Comparison of ENCODE assay signal across 21 cellular contexts in the genomic region with DNA sequence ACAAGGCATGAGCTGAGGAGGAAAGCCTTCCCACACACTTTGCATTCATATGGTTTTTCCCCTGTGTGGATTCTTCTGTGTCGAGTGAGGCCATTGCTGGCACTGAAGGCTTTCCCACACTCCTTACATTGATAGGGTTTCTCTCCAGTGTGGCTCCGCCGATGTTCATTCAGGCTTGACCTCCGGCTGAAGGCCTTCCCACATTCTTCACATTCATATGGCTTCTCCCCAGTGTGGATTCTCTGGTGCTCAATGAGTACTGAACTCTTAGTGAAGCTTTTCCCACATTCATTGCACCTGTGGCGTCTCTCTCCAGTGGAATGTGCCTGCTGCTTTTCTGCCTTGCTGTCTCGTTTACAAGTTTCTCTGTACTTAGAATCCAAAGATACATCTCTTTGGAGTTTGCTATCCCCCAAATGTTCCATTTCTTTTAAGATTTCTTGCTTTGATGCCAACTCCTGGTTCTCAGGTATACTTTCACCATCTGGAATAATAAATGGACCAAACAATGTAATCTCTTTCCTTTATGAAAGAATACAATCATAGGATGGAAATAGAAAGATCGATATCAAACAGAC. TPM values are rescaled to one million over a fixed set of nuclear protein-coding genes. Genes with fewer than 3 reads are reported as not detected.
DNase-seq lines count a peak whose midpoint lies in the region; ATAC-seq, FAIRE-seq and TF ChIP-seq lines count a peak whose summit lies in the region.
"Had no signal": no experiment of that assay in that cellular context is flagged by ENCODE, and none has a peak within 500 bp of the region (broad histone marks: within the 10 kb centered on the region; RNA-seq: fewer than 3 reads in every experiment).

No MANE protein-coding gene starts in this region.

- WGBS in GM12878 (ENCODE audit: insufficient coverage, insufficient replicate concordance, low lambda C conversion rate, missing lambda C conversion rate), result 66% methylated on average over 7 of the region's 7 CpGs

- H3K9me3 ChIP-seq in HEK293 (ENCODE audit: control insufficient read depth, insufficient read depth, low read depth, low read length) (no peaks in the 10 kb centered on the region), GM12878 (replicated peaks; ENCODE audit: control insufficient read depth, insufficient read depth, low read length) (peaks cover 15% of the 10 kb centered on the region), subcutaneous abdominal adipose tissue (ENCODE audit: control insufficient read depth in 5 of 5, low read length in 5 of 5) (peaks cover 16 to 41% (median 30%) of the 10 kb centered on the region in 5 donors)

- H3K79me2 ChIP-seq in GM12878 (ENCODE audit: control insufficient read depth, insufficient read depth, low read length), result no peaks in the 10 kb centered on the region

- intact Hi-C loops in GM12878 (cut with micrococcal nuclease; ENCODE audit: unreplicated experiment), result no loop called here

- H4K20me1 ChIP-seq in GM12878 (ENCODE audit: control insufficient read depth, insufficient read depth), result no peaks in the 10 kb centered on the region

- no peak for TF ChIP-seq RAD21 in GM12878 (IDR thresholded peaks at IDR 0.05; ENCODE audit: insufficient read depth, low read depth, low read length)

- TF ChIP-seq EP300 in GM12878 (IDR thresholded peaks at IDR 0.05; ENCODE audit: borderline replicate concordance in 1 of 2, control insufficient read depth in 1 of 2, low read depth in 2 of 2, low read length in 2 of 2), result no peak

- H3K4me1 Mint-ChIP-seq in endothelial cell (ENCODE audit: unreplicated experiment), result no peaks in the 10 kb centered on the region
- H3K4me1 Mint-ChIP-seq: B cell, CD14-positive monocyte, IgD-negative memory B cell had no signal

- TF ChIP-seq CTCF in HEK293 (tag by site-specific recombination; IDR thresholded peaks at IDR 0.05), result no peak
- TF ChIP-seq CTCF in GM12878 (IDR thresholded peaks at IDR 0.05 in 2 of 3, conservative IDR thresholded peaks at IDR 0.05 in 1 of 3; ENCODE audit: control insufficient read depth in 2 of 3, extremely low read depth in 1 of 3, insufficient read depth in 1 of 3, low read depth in 3 of 3, low read length in 3 of 3), result no peak
- TF ChIP-seq CTCF in endothelial cell (IDR thresholded peaks at IDR 0.05; ENCODE audit: unreplicated experiment), result no peak

- peaks cover 35% of the 10 kb centered on the region for H3K36me3 Mint-ChIP-seq in endothelial cell (ENCODE audit: low read depth, unreplicated experiment)

- H3K4me3 ChIP-seq in HEK293 (ENCODE audit: low read depth, low read length), result no peak overlapping the region
- H3K4me3 ChIP-seq in GM12878, result no peak overlapping the region
- H3K4me3 ChIP-seq in subcutaneous abdominal adipose tissue (ENCODE audit: low read depth in 1 of 5, low read length in 5 of 5), result peak overlapping the region in 4 of 5 donors; percentile 22 to 58 (median 32)
- H3K4me3 ChIP-seq: GM23248 had no signal

- RAD21 ChIA-PET in GM12878 (lab: Charles Lee; ENCODE audit: unreplicated experiment), result no interaction called here

- BruUV-seq in GM12878 (replicated peaks; lab: Mats Ljungman, UMichigan), result no TSS peak

- H3K27me3 ChIP-seq in GM12878 (replicated peaks in 1 of 2; ENCODE audit: control insufficient read depth in 2 of 2, insufficient read depth in 2 of 2, low read length in 1 of 2) (no peaks in the 10 kb centered on the region), subcutaneous abdominal adipose tissue (ENCODE audit: control insufficient read depth in 5 of 5, insufficient read depth in 4 of 5, low read length in 5 of 5) (no peaks in the 10 kb centered on the region)

- in situ Hi-C loops in GM12878 (cut with MboI), result loop anchor here (25.0 kb wide), 1 partner anchor 1664 kb away; the partner anchor contains the start of gene ZNF322

- H3K9ac ChIP-seq in GM12878 (ENCODE audit: control insufficient read depth, insufficient read depth, low read length) (no peak overlapping the region), subcutaneous abdominal adipose tissue (ENCODE audit: low read length in 5 of 5) (no peak overlapping the region)
- H3K9ac ChIP-seq: GM23248 had no signal

- no peak for FAIRE-seq in GM12878 (lab: Jason Lieb, UNC)
- FAIRE-seq: A204.1, D721Med, G401.6, GM18507 had no signal

- DNase-seq in GM12878 (ENCODE audit: low read depth, low spot score) (no peak), endothelial cell (ENCODE audit: low spot score) (no peak), amniotic stem cell (lab: John Stamatoyannopoulos, UW) (no peak), GM03348 (ENCODE audit: low spot score) (no peak), NCI-H510A (lab: John Stamatoyannopoulos, UW) (no peak)
- DNase-seq: CD8-positive, alpha-beta T cell; COR-L47; DMS153; DMS79 treated with DMSO at 0.1 percent for 48 hours; EL; GM23248; H7 had no signal

- CTCF ChIA-PET in HEK293 (lab: Yijun Ruan, JAX) (no interaction called here), GM12878 (lab: Yijun Ruan, JAX) (interaction anchor here (0.7 kb wide), 1 partner anchor 17 kb away, joined by 3 read pairs; no protein-coding TSS in a partner anchor)

- peaks cover 10% of the 10 kb centered on the region for H3K27me3 Mint-ChIP-seq in endothelial cell (ENCODE audit: unreplicated experiment)
- H3K27me3 Mint-ChIP-seq: IgD-negative memory B cell had no signal

- peak overlapping the region; percentile 28 for H3K4me3 Mint-ChIP-seq in endothelial cell (ENCODE audit: unreplicated experiment)
- H3K4me3 Mint-ChIP-seq: B cell; CD14-positive monocyte; CD8-positive, alpha-beta T cell; IgD-negative memory B cell had no signal

- SMC1A ChIA-PET in GM12878 (lab: Charles Lee; ENCODE audit: uncharacterized antibody, unreplicated experiment), result interaction anchor here (0.5 kb wide), 1 partner anchor 1089 kb away, joined by 3 read pairs; no protein-coding TSS in a partner anchor

- no peak for ATAC-seq in GM12878
- ATAC-seq: CD8-positive, alpha-beta T cell had no signal

- H3K27ac Mint-ChIP-seq in endothelial cell (ENCODE audit: unreplicated experiment), result no peak overlapping the region
- H3K27ac Mint-ChIP-seq: B cell; CD8-positive, alpha-beta T cell; IgD-negative memory B cell had no signal

- no peak overlapping the region for H2AFZ ChIP-seq in GM12878 (ENCODE audit: control insufficient read depth, low read depth, low read length)
- H2AFZ ChIP-seq: GM23248 had no signal

- H3K4me1 ChIP-seq in HEK293 (ENCODE audit: control insufficient read depth, insufficient read depth, low read length) (no peaks in the 10 kb centered on the region), GM12878 (ENCODE audit: control insufficient read depth, insufficient read depth, low read length) (no peaks in the 10 kb centered on the region), subcutaneous abdominal adipose tissue (ENCODE audit: control insufficient read depth in 5 of 5, insufficient read depth in 5 of 5, low read length in 5 of 5) (no peaks in the 10 kb centered on the region)

- H3K9me3 Mint-ChIP-seq in endothelial cell (ENCODE audit: unreplicated experiment), result peaks cover 13% of the 10 kb centered on the region

- H3K27ac ChIP-seq in HEK293 (ENCODE audit: extremely low read depth, low read depth, low read length), result no peak overlapping the region
- no peak overlapping the region for H3K27ac ChIP-seq in GM12878 (ENCODE audit: control insufficient read depth, insufficient read depth)
- no peak overlapping the region for H3K27ac ChIP-seq in subcutaneous abdominal adipose tissue (ENCODE audit: low read depth, low read length)
- H3K27ac ChIP-seq: GM23248 had no signal

- no peak for TF ChIP-seq POLR2A in GM12878 (IDR thresholded peaks at IDR 0.05; ENCODE audit: low read depth, low read length)

- H3K4me2 ChIP-seq in GM12878 (ENCODE audit: control insufficient read depth, insufficient read depth), result no peak overlapping the region

- POLR2A ChIA-PET in HEK293 (lab: Yijun Ruan, JAX), result no interaction called here
- POLR2A ChIA-PET in GM12878 (lab: Charles Lee), result no interaction called here

- H3K36me3 ChIP-seq in HEK293 (ENCODE audit: control insufficient read depth in 2 of 2, insufficient read depth in 1 of 2, low read length in 2 of 2), result peaks cover 0 to 13% of the 10 kb centered on the region in 2 experiments; a peak in 1 of 3 replicates
- peaks cover 0 to 7% of the 10 kb centered on the region in 2 experiments; a peak in 1 of 4 replicates for H3K36me3 ChIP-seq in GM12878 (ENCODE audit: control insufficient read depth in 2 of 2, insufficient read depth in 2 of 2, low read length in 1 of 2)
- peaks cover 22 to 36% (median 25%) of the 10 kb centered on the region in 5 donors for H3K36me3 ChIP-seq in subcutaneous abdominal adipose tissue (ENCODE audit: control insufficient read depth in 5 of 5, insufficient read depth in 5 of 5, low read length in 5 of 5)

RNA-seq across cellular contexts. Expression of gene ZSCAN31, which starts 9.5 kb away (rescaled TPM):
- total RNA-seq in GM12878 (2013; cell fraction: nucleolus; rRNA removed), result 2.3 and 4.0 TPM in 2 replicates
- total RNA-seq in GM12878 (2014; rRNA removed), result 2.3 and 4.3 TPM in 2 replicates
- 4.8 and 5.1 TPM in 2 replicates for total RNA-seq in GM12878 (2014; rRNA removed; fragmentation: Illumina TruSeq; extraction: Trizol)
- 5.1 and 5.2 TPM in 2 replicates for total RNA-seq in GM12878 (2021)
- 2.2 TPM for polyA plus RNA-seq in GM12878 (2011; ENCODE audit: low read depth)
- 2.1 and 2.4 TPM in 2 replicates for polyA plus RNA-seq in GM12878 (2011; rRNA removed)
- polyA plus RNA-seq in GM12878 (2011; cell fraction: cytosol; rRNA removed), result 1.1 and 1.9 TPM in 2 replicates
- 1.5 and 2.1 TPM in 2 replicates for polyA plus RNA-seq in GM12878 (2011; cell fraction: nucleus; rRNA removed)
- 2.5 and 2.9 TPM in 2 replicates for polyA plus RNA-seq in GM12878 (2012)
- 4.6 and 7.2 TPM in 2 replicates for polyA plus RNA-seq in GM12878 (2014; fragmentation: Illumina TruSeq; extraction: Trizol)
- 1 to 10 TPM; 1.6 to 2.0 TPM for polyA plus RNA-seq in GM12878 (2014; fragmentation: Nextera tagmentation; extraction: Ambion mirVana)
- polyA plus RNA-seq in GM12878 (2014; rRNA removed), result 3.0 and 3.8 TPM in 2 replicates
- 1 to 10 TPM; 2.8 to 3.0 TPM for polyA plus RNA-seq in GM12878 (2016; fragmentation: Nextera tagmentation; extraction: Ambion mirVana)
- 4.8 and 5.7 TPM in 2 replicates for polyA minus RNA-seq in GM12878 (2011; rRNA and poly(A)+ RNA removed)
- polyA minus RNA-seq in GM12878 (2011; cell fraction: cytosol; rRNA and poly(A)+ RNA removed), result 1.9 and 3.5 TPM in 2 replicates
- polyA minus RNA-seq in GM12878 (2011; cell fraction: nucleus; rRNA and poly(A)+ RNA removed), result 1.9 and 2.4 TPM in 2 replicates
- total RNA-seq in endothelial cell (ENCODE audit: unreplicated experiment), result 3.7 TPM

RNA-seq across cellular contexts. Expression of gene ZKSCAN3, which starts 23.3 kb away (rescaled TPM):
- total RNA-seq in GM12878 (2013; cell fraction: nucleolus; rRNA removed), result 8.9 and 9.1 TPM in 2 replicates
- total RNA-seq in GM12878 (2014; rRNA removed) (2.8 and 3.4 TPM in 2 replicates), GM12878 (2014; rRNA removed; fragmentation: Illumina TruSeq; extraction: Trizol) (3.4 and 3.6 TPM in 2 replicates), GM12878 (2021) (3.9 and 4.3 TPM in 2 replicates), endothelial cell (ENCODE audit: unreplicated experiment) (9.5 TPM)
- polyA plus RNA-seq in GM12878 (2011; ENCODE audit: low read depth), result 1.00 TPM
- polyA plus RNA-seq in GM12878 (2011; rRNA removed) (2.9 and 3.3 TPM in 2 replicates), GM12878 (2014; fragmentation: Illumina TruSeq; extraction: Trizol) (2.5 and 3.6 TPM in 2 replicates), GM12878 (2014; fragmentation: Nextera tagmentation; extraction: Ambion mirVana) (1 to 10 TPM in 1 of 2 experiments, under 1 TPM in 1; 0.86 to 1.1 TPM), GM12878 (2014; rRNA removed) (2.6 and 3.0 TPM in 2 replicates), GM12878 (2016; fragmentation: Nextera tagmentation; extraction: Ambion mirVana) (1 to 10 TPM; 2.8 to 3.2 TPM)
- 1.6 and 1.7 TPM in 2 replicates for polyA plus RNA-seq in GM12878 (2011; cell fraction: cytosol; rRNA removed)
- 2.2 and 2.8 TPM in 2 replicates for polyA plus RNA-seq in GM12878 (2011; cell fraction: nucleus; rRNA removed)
- 1.1 and 2.2 TPM in 2 replicates for polyA plus RNA-seq in GM12878 (2012)
- 1.5 and 1.9 TPM in 2 replicates for polyA minus RNA-seq in GM12878 (2011; rRNA and poly(A)+ RNA removed)
- polyA minus RNA-seq in GM12878 (2011; cell fraction: cytosol; rRNA and poly(A)+ RNA removed), result 0.67 and 1.5 TPM in 2 replicates
- 0.97 and 1.7 TPM in 2 replicates for polyA minus RNA-seq in GM12878 (2011; cell fraction: nucleus; rRNA and poly(A)+ RNA removed)

RNA-seq across cellular contexts. Expression of gene PGBD1, which starts 45.1 kb away (rescaled TPM):
- total RNA-seq in GM12878 (2013; cell fraction: nucleolus; rRNA removed), result 6.6 and 7.0 TPM in 2 replicates
- total RNA-seq in GM12878 (2014; rRNA removed) (3.7 and 4.4 TPM in 2 replicates), GM12878 (2014; rRNA removed; fragmentation: Illumina TruSeq; extraction: Trizol) (3.9 and 4.2 TPM in 2 replicates), GM12878 (2021) (3.0 and 3.7 TPM in 2 replicates), endothelial cell (ENCODE audit: unreplicated experiment) (9.7 TPM)
- 1.3 TPM for polyA plus RNA-seq in GM12878 (2011; ENCODE audit: low read depth)
- polyA plus RNA-seq in GM12878 (2011; rRNA removed) (1.9 and 2.5 TPM in 2 replicates), GM12878 (2014; fragmentation: Illumina TruSeq; extraction: Trizol) (4.4 and 4.8 TPM in 2 replicates), GM12878 (2014; fragmentation: Nextera tagmentation; extraction: Ambion mirVana) (1 to 10 TPM; 2.0 to 2.2 TPM), GM12878 (2014; rRNA removed) (2.9 and 3.8 TPM in 2 replicates), GM12878 (2016; fragmentation: Nextera tagmentation; extraction: Ambion mirVana) (1 to 10 TPM; 4.5 to 4.9 TPM)
- polyA plus RNA-seq in GM12878 (2011; cell fraction: cytosol; rRNA removed), result 1.0 and 1.5 TPM in 2 replicates
- polyA plus RNA-seq in GM12878 (2011; cell fraction: nucleus; rRNA removed), result 3.1 and 3.6 TPM in 2 replicates
- 1.5 and 1.7 TPM in 2 replicates for polyA plus RNA-seq in GM12878 (2012)
- 1.0 and 2.0 TPM in 2 replicates for polyA minus RNA-seq in GM12878 (2011; rRNA and poly(A)+ RNA removed)
- polyA minus RNA-seq in GM12878 (2011; cell fraction: cytosol; rRNA and poly(A)+ RNA removed), result 0.83 and 0.94 TPM in 2 replicates
- polyA minus RNA-seq in GM12878 (2011; cell fraction: nucleus; rRNA and poly(A)+ RNA removed), result 1.1 TPM in 2 replicates

RNA-seq across cellular contexts. Expression of gene ZSCAN26, which starts 59.5 kb away (rescaled TPM):
- 36.7 and 38.1 TPM in 2 replicates for total RNA-seq in GM12878 (2013; cell fraction: nucleolus; rRNA removed)
- total RNA-seq in GM12878 (2014; rRNA removed) (4.5 and 8.7 TPM in 2 replicates), GM12878 (2014; rRNA removed; fragmentation: Illumina TruSeq; extraction: Trizol) (7.4 and 7.6 TPM in 2 replicates), GM12878 (2021) (5.4 and 7.4 TPM in 2 replicates), endothelial cell (ENCODE audit: unreplicated experiment) (18.4 TPM)
- polyA plus RNA-seq in GM12878 (2011; ENCODE audit: low read depth), result 6.4 TPM
- polyA plus RNA-seq in GM12878 (2011; rRNA removed) (13.3 and 14.1 TPM in 2 replicates), GM12878 (2014; fragmentation: Illumina TruSeq; extraction: Trizol) (8.9 and 14.6 TPM in 2 replicates), GM12878 (2014; fragmentation: Nextera tagmentation; extraction: Ambion mirVana) (1 to 10 TPM; 4.6 to 5.4 TPM), GM12878 (2014; rRNA removed) (5.6 and 6.9 TPM in 2 replicates), GM12878 (2016; fragmentation: Nextera tagmentation; extraction: Ambion mirVana) (1 to 10 TPM; 5.9 to 6.0 TPM)
- polyA plus RNA-seq in GM12878 (2011; cell fraction: cytosol; rRNA removed), result 6.2 and 8.1 TPM in 2 replicates
- 19.6 and 26.9 TPM in 2 replicates for polyA plus RNA-seq in GM12878 (2011; cell fraction: nucleus; rRNA removed)
- polyA plus RNA-seq in GM12878 (2012), result 6.0 and 7.3 TPM in 2 replicates
- 16.2 and 18.3 TPM in 2 replicates for polyA minus RNA-seq in GM12878 (2011; rRNA and poly(A)+ RNA removed)
- polyA minus RNA-seq in GM12878 (2011; cell fraction: cytosol; rRNA and poly(A)+ RNA removed), result 1.7 and 2.7 TPM in 2 replicates
- 7.9 and 10.4 TPM in 2 replicates for polyA minus RNA-seq in GM12878 (2011; cell fraction: nucleus; rRNA and poly(A)+ RNA removed)

Comparison
In these comparisons a context has a peak if more than half of its experiments do, and no peak if none do; other contexts are left out.
1. H3K4me3 ChIP-seq: peak in subcutaneous abdominal adipose tissue (4 of 5); none in HEK293 (single experiment) and GM12878 (single experiment).